In genomic region chr12:7091660-7092228, GRCh38 we compare ENCODE assay signal across 8 cellular contexts. TPM values are rescaled to one million over a fixed set of nuclear protein-coding genes. Genes with fewer than 3 reads are reported as not detected.
DNase-seq lines count a peak whose midpoint lies in the region; ATAC-seq and TF ChIP-seq lines count a peak whose summit lies in the region.

No MANE protein-coding gene starts in this region.

- intact Hi-C loops in Right ventricle myocardium inferior (cut with DNase I) (loop anchor here (1.0 to 5.0 kb wide), 3 partner anchors 31 to 167 kb away; partner anchors contain the start of gene C1S), cardiac septum (cut with DNase I) (loop anchor here (1.0 to 5.0 kb wide), 2 partner anchors 31 to 119 kb away; partner anchors contain the start of genes C1S, EMG1 and PHB2), aorta (cut with DNase I) (loop anchor here (1.0 to 10.0 kb wide), 4 partner anchors 17 to 77 kb away; partner anchors contain the start of genes C1S (in 2 of the 2) and LPCAT3 (in 1 of the 2))

- no peaks in the 10 kb centered on the region for H3K27me3 ChIP-seq in aorta (ENCODE audit: control insufficient read depth in 1 of 2, insufficient read depth in 2 of 2, low read length in 1 of 2)

- no peak for TF ChIP-seq CTCF in coronary artery (IDR thresholded peaks at IDR 0.05)

- ATAC-seq in Right ventricle myocardium inferior (peak; percentile 75), aorta (ENCODE audit: low FRiP score) (peak; percentile 79), GM18517 (IDR thresholded peaks at IDR 0.05; ENCODE audit: unreplicated experiment) (no peak)

- H3K4me1 ChIP-seq in aorta (ENCODE audit: control insufficient read depth in 1 of 2, insufficient read depth in 2 of 2, low read length in 2 of 2), result no peaks in the 10 kb centered on the region

- 4 to 19% methylated on average over 9 to 10 of the region's 10 CpGs for WGBS in aorta, 2 donors

- no peaks in the 10 kb centered on the region for H3K9me3 ChIP-seq in aorta (ENCODE audit: control insufficient read depth, low read length)

- H3K4me3 ChIP-seq in coronary artery (peak overlapping the region; percentile 79), aorta (ENCODE audit: low read length in 2 of 2) (peak overlapping the region; percentile 44 to 51)

- DNase-seq in Right ventricle myocardium inferior (ENCODE audit: missing footprints) (no peak), cardiac septum (ENCODE audit: low spot score) (no peak), coronary artery (ENCODE audit: low spot score) (peak; percentile 85), myocyte (ENCODE audit: low read depth) (peak; percentile 93), aorta (peak; percentile 76 to 85), NCI-H187 treated with DMSO at 0.1 percent for 48 hours (lab: John Stamatoyannopoulos, UW) (no peak), 8988T (no peak)

- H3K36me3 ChIP-seq in aorta (ENCODE audit: control insufficient read depth in 1 of 2, insufficient read depth in 2 of 2, low read length in 1 of 2), result peaks cover 0 to 2% of the 10 kb centered on the region in 2 donors

- H3K27ac ChIP-seq in coronary artery (peak overlapping the region; percentile 86 to 94), aorta (ENCODE audit: low read depth in 1 of 2, low read length in 2 of 2) (peak overlapping the region in 1 of 2 donors; percentile 65)

RNA-seq across cellular contexts. Expression of gene C1R, which starts 0.5 kb away (rescaled TPM):
- 227 TPM for total RNA-seq in Right ventricle myocardium inferior
- total RNA-seq in cardiac septum, result 96.9 TPM
- 203 and 282 TPM in 2 replicates for total RNA-seq in myocyte
- polyA plus RNA-seq in myocyte (2012), result 183 TPM
- 1,000 to 10,000 TPM in 1 of 2 donors, 100 to 1,000 TPM in 1; 769 to 1,570 TPM for total RNA-seq in aorta
- polyA plus RNA-seq in aorta, result 1,000 to 10,000 TPM in 1 of 2 donors, 100 to 1,000 TPM in 1; 148 to 1,159 TPM

RNA-seq across cellular contexts. Expression of gene C1RL, which starts 17.3 kb away (rescaled TPM):
- total RNA-seq in Right ventricle myocardium inferior (14.4 TPM), cardiac septum (10.5 TPM), myocyte (10.9 and 12.1 TPM in 2 replicates), aorta (100 to 1,000 TPM in 1 of 2 donors, 10 to 100 TPM in 1; 82.0 to 139 TPM)
- polyA plus RNA-seq in myocyte (2012), result 16.6 TPM
- polyA plus RNA-seq in aorta, result 10 to 100 TPM; 14.5 to 85.1 TPM

RNA-seq across cellular contexts. Expression of gene C1S, which starts 31.2 kb away (rescaled TPM):
- 153 TPM for total RNA-seq in Right ventricle myocardium inferior
- total RNA-seq in cardiac septum, result 69.0 TPM
- 85.7 and 119 TPM in 2 replicates for total RNA-seq in myocyte
- 129 TPM for polyA plus RNA-seq in myocyte (2012)
- total RNA-seq in aorta, result 1,000 to 10,000 TPM in 1 of 2 donors, 100 to 1,000 TPM in 1; 490 to 1,087 TPM
- 100 to 1,000 TPM; 141 to 687 TPM for polyA plus RNA-seq in aorta

RNA-seq across cellular contexts. Expression of gene RBP5, which starts 36.9 kb away (rescaled TPM):
- total RNA-seq in Right ventricle myocardium inferior (0.54 TPM), cardiac septum (0.62 TPM), myocyte (not detected in 2 replicates), aorta (10 to 100 TPM in 1 of 2 donors, 1 to 10 TPM in 1; 6.3 to 13.4 TPM)
- 3.0 TPM for polyA plus RNA-seq in myocyte (2012)
- polyA plus RNA-seq in aorta, result 1 to 10 TPM in 1 of 2 donors, not detected in 1; 1.1 TPM

RNA-seq across cellular contexts. Expression of gene CLSTN3, which starts 38.4 kb away (rescaled TPM):
- 5.7 TPM for total RNA-seq in Right ventricle myocardium inferior
- total RNA-seq in cardiac septum, result 5.7 TPM
- 8.9 and 18.0 TPM in 2 replicates for total RNA-seq in myocyte
- polyA plus RNA-seq in myocyte (2012), result 13.6 TPM
- 10 to 100 TPM; 34.2 to 77.2 TPM for total RNA-seq in aorta
- polyA plus RNA-seq in aorta, result 10 to 100 TPM; 12.4 to 15.4 TPM

Comparison
In these comparisons a context has a peak if more than half of its experiments do, and no peak if none do; other contexts are left out.
1. DNase-seq: peak in coronary artery (single experiment), myocyte (single experiment) and aorta (2 of 2); none in Right ventricle myocardium inferior (single experiment), cardiac septum (single experiment), NCI-H187 treated with DMSO at 0.1 percent for 48 hours (single experiment) and 8988T (single experiment).